Comparison of ENCODE assay signal across 21 cellular contexts in genomic region chr20:50601511-50602431, GRCh38.
DNase-seq lines count a peak whose midpoint lies in the region; ATAC-seq, FAIRE-seq and TF ChIP-seq lines count a peak whose summit lies in the region.
"Had no signal": no experiment of that assay in that cellular context is flagged by ENCODE, and none has a peak within 500 bp of the region (broad histone marks: within the 10 kb centered on the region; RNA-seq: fewer than 3 reads in every experiment).

No MANE protein-coding gene starts in this region.

- H3K4me2 ChIP-seq in A549, result no peak overlapping the region

- no peaks in the 10 kb centered on the region for H3K27me3 ChIP-seq in H7 (ENCODE audit: control insufficient read depth, insufficient read depth, low read length)
- H3K27me3 ChIP-seq: right lobe of liver, upper lobe of left lung had no signal

- TF ChIP-seq CTCF in A549 (IDR thresholded peaks at IDR 0.05), result no peak

- intact Hi-C loops in left colon (cut with DNase I, micrococcal nuclease), result no loop called here
- intact Hi-C loops in Right ventricle myocardium inferior (cut with DNase I), result no loop called here

- DNase-seq in A549 (ENCODE audit: low read depth in 1 of 2, low spot score in 1 of 2), result no peak
- peak; percentile 66 for DNase-seq in H7
- peak; percentile 91 for DNase-seq in RPMI8226
- DNase-seq in left colon, result no peak
- no peak for DNase-seq in NCI-H2196 (lab: John Stamatoyannopoulos, UW; ENCODE audit: unreplicated experiment)
- no peak for DNase-seq in Right ventricle myocardium inferior (ENCODE audit: missing footprints)
- DNase-seq in LoVo (ENCODE audit: low spot score), result no peak
- DNase-seq: activated naive CD4-positive, alpha-beta T cell treated with anti-CD3 and anti-CD28 coated beads, Interleukin-2, amount 10 ng/mL, durations not matched to agents 7 days and 5 days; activated T-cell treated with anti-CD3 and anti-CD28 coated beads, Interleukin-2, amount 50 U/mL, for 48 hours; glutamatergic neuron; KBM-7; MV-4-11; naive thymus-derived CD8-positive, alpha-beta T cell; NCI-H2029 treated with DMSO at 0.1 percent for 48 hours; right lobe of liver had no signal

- no peaks in the 10 kb centered on the region for H3K36me3 ChIP-seq in H7 (replicated peaks; ENCODE audit: control insufficient read depth, insufficient read depth, low read length)
- H3K36me3 ChIP-seq: right lobe of liver had no signal

- 91% methylated on average over 25 of the region's 33 CpGs for WGBS in A549 (ENCODE audit: missing lambda C conversion rate)

- POLR2A ChIA-PET in A549 (lab: Yijun Ruan, JAX), result no interaction called here

- H3K27ac ChIP-seq in A549, result no peak overlapping the region
- H3K27ac ChIP-seq: C4-2B, parathyroid adenoma, right lobe of liver, upper lobe of left lung had no signal

- H3K4me1 ChIP-seq in A549, result no peaks in the 10 kb centered on the region

- TF ChIP-seq RAD21 in A549 (conservative IDR thresholded peaks at IDR 0.05 in 1 of 2, IDR thresholded peaks at IDR 0.05 in 1 of 2), result no peak

- no peak for TF ChIP-seq POLR2A in A549 (IDR thresholded peaks at IDR 0.05; ENCODE audit: low read length)

- no peaks in the 10 kb centered on the region for H3K9me3 ChIP-seq in A549
- H3K9me3 ChIP-seq: right lobe of liver, upper lobe of left lung had no signal

- CTCF ChIA-PET in A549 (lab: Yijun Ruan, JAX), result interaction anchor here (1.0 to 2.2 kb wide), 5 partner anchors 9 to 25 kb away, joined by 3 to 8 read pairs (median 5); no protein-coding TSS in a partner anchor

- FAIRE-seq in A549 (lab: Jason Lieb, UNC), result no peak

- H3K4me3 ChIP-seq in A549 (no peak overlapping the region), H7 (ENCODE audit: insufficient read depth, low read depth, low read length) (no peak overlapping the region)
- H3K4me3 ChIP-seq: right lobe of liver, upper lobe of left lung had no signal

- no peak for TF ChIP-seq EP300 in A549 (IDR thresholded peaks at IDR 0.05)

- no peak for ATAC-seq in A549
- peak; percentile 60 for ATAC-seq in left colon
- no peak for ATAC-seq in Right ventricle myocardium inferior
- ATAC-seq in HG03175 (IDR thresholded peaks at IDR 0.05; ENCODE audit: unreplicated experiment), result no peak
- ATAC-seq: activated CD4-positive, CD25-positive, alpha-beta regulatory T cell treated with anti-CD3 and anti-CD28 coated beads, Interleukin-2, amount 50 U/mL, for 24 hours; left lobe of liver; naive thymus-derived CD8-positive, alpha-beta T cell had no signal

TF ChIP-seq in A549, 52 proteins besides CTCF, POLR2A, EP300 and RAD21:
- no peak for TF ChIP-seq HES2 (IDR thresholded peaks at IDR 0.05)
- no peak for TF ChIP-seq CHD4 (IDR thresholded peaks at IDR 0.05; ENCODE audit: borderline replicate concordance)
- TF ChIP-seq KDM1A (IDR thresholded peaks at IDR 0.05; ENCODE audit: low read depth), result no peak
- peak; percentile 77 for TF ChIP-seq MAFK (IDR thresholded peaks at IDR 0.05; ENCODE audit: partially characterized antibody)
- no peak for TF ChIP-seq HMGXB4 (CRISPR knock-in tag; IDR thresholded peaks at IDR 0.05; ENCODE audit: borderline replicate concordance)
- TF ChIP-seq RFX5 (IDR thresholded peaks at IDR 0.05), result no peak
- no peak for TF ChIP-seq HEYL (CRISPR knock-in tag; IDR thresholded peaks at IDR 0.05)
- TF ChIP-seq FOSB (CRISPR knock-in tag; IDR thresholded peaks at IDR 0.05), result no peak
TF ChIP-seq in A549: peak in this region for 1.

Comparison
In these comparisons a context has a peak if more than half of its experiments do, and no peak if none do; other contexts are left out.
1. DNase-seq: peak in H7 (single experiment) and RPMI8226 (single experiment); none in A549 (0 of 2), left colon (0 of 2), NCI-H2196 (single experiment), Right ventricle myocardium inferior (single experiment) and LoVo (single experiment).